In genomic region chr7:107065929-107066247, GRCh38 we compare ENCODE assay signal across 28 cellular contexts.
"Had no signal": no experiment of that assay in that cellular context is flagged by ENCODE, and none has a peak within 500 bp of the region (broad histone marks: within the 10 kb centered on the region; RNA-seq: fewer than 3 reads in every experiment).

No MANE protein-coding gene starts in this region.

- H3K9me3 Mint-ChIP-seq: activated naive CD4-positive, alpha-beta T cell treated with anti-CD3 and anti-CD28 coated beads, Interleukin-2, amount 50 U/mL, for 72 hours; activated T-helper 17 cell treated with anti-CD3 and anti-CD28 coated beads, Interleukin-2, amount 50 U/mL, for 72 hours; central memory CD8-positive, alpha-beta T cell; endodermal cell; immature natural killer cell; natural killer cell; stimulated activated naive B cell treated with anti-CD40 and anti-IgM and Interleukin-4, amounts not matched to agents 10 μg/mL and 1 μg/mL and 100 μg/mL, for 72 hours had no signal

- H3K4me3 Mint-ChIP-seq: activated T-helper 17 cell treated with anti-CD3 and anti-CD28 coated beads, Interleukin-2, amount 50 U/mL, for 72 hours; central memory CD8-positive, alpha-beta T cell; endodermal cell; immature natural killer cell; natural killer cell; stimulated activated naive B cell treated with anti-CD40 and anti-IgM and Interleukin-4, amounts not matched to agents 10 μg/mL and 1 μg/mL and 100 μg/mL, for 72 hours had no signal

- ATAC-seq: activated naive CD4-positive, alpha-beta T cell treated with anti-CD3 and anti-CD28 coated beads, Interleukin-2, amount 50 U/mL, for 72 hours; activated T-helper 17 cell treated with anti-CD3 and anti-CD28 coated beads, Interleukin-2, amount 50 U/mL, for 72 hours; left lung; natural killer cell; stimulated activated naive B cell treated with anti-CD40 and anti-IgM and Interleukin-4, amounts not matched to agents 10 μg/mL and 1 μg/mL and 100 μg/mL, for 72 hours; upper lobe of right lung had no signal

- H3K27ac Mint-ChIP-seq: activated naive CD4-positive, alpha-beta T cell treated with anti-CD3 and anti-CD28 coated beads, Interleukin-2, amount 50 U/mL, for 72 hours; activated T-helper 17 cell treated with anti-CD3 and anti-CD28 coated beads, Interleukin-2, amount 50 U/mL, for 72 hours; endodermal cell; immature natural killer cell; natural killer cell; stimulated activated naive B cell treated with anti-CD40 and anti-IgM and Interleukin-4, amounts not matched to agents 10 μg/mL and 1 μg/mL and 100 μg/mL, for 72 hours had no signal

- H3K9me3 ChIP-seq: ascending aorta, colonic mucosa, left lung, sigmoid colon, thyroid gland, upper lobe of right lung had no signal

- H3K4me3 ChIP-seq: ascending aorta, colonic mucosa, left lung, sigmoid colon, SK-N-MC, smooth muscle cell, thyroid gland, upper lobe of right lung had no signal

- H3K4me1 ChIP-seq: ascending aorta, colonic mucosa, thyroid gland, upper lobe of right lung had no signal

- H3K4me1 Mint-ChIP-seq: activated T-helper 17 cell treated with anti-CD3 and anti-CD28 coated beads, Interleukin-2, amount 50 U/mL, for 72 hours; central memory CD8-positive, alpha-beta T cell; natural killer cell; stimulated activated naive B cell treated with anti-CD40 and anti-IgM and Interleukin-4, amounts not matched to agents 10 μg/mL and 1 μg/mL and 100 μg/mL, for 72 hours had no signal

- H3K4me2 ChIP-seq: smooth muscle cell had no signal

- H3K36me3 ChIP-seq: ascending aorta, brain microvascular endothelial cell, colonic mucosa, left lung, sigmoid colon, thyroid gland, upper lobe of right lung, WERI-Rb-1 had no signal

- H3K36me3 Mint-ChIP-seq: activated naive CD4-positive, alpha-beta T cell treated with anti-CD3 and anti-CD28 coated beads, Interleukin-2, amount 50 U/mL, for 72 hours; immature natural killer cell; natural killer cell; stimulated activated naive B cell treated with anti-CD40 and anti-IgM and Interleukin-4, amounts not matched to agents 10 μg/mL and 1 μg/mL and 100 μg/mL, for 72 hours had no signal

- H3K27me3 ChIP-seq: ascending aorta, brain microvascular endothelial cell, colonic mucosa, left lung, sigmoid colon, thyroid gland, upper lobe of right lung had no signal

- H3K27ac ChIP-seq: ascending aorta, brain microvascular endothelial cell, colonic mucosa, epithelial cell of prostate, left lung, SK-N-MC, thyroid gland, upper lobe of right lung, WERI-Rb-1 had no signal

- DNase-seq: activated CD4-positive, alpha-beta T cell treated with anti-CD3 and anti-CD28 coated beads for 1 hour; activated CD4-positive, alpha-beta T cell treated with anti-CD3 and anti-CD28 coated beads, Interleukin-2, amount 50 U/mL, for 1 hour; activated T-cell treated with anti-CD3 and anti-CD28 coated beads, Interleukin-2, amount 50 U/mL, for 1 hour; brain microvascular endothelial cell; colonic mucosa; endodermal cell; foreskin fibroblast; immature natural killer cell; kidney glomerular epithelial cell; left lung; midbrain; natural killer cell; sigmoid colon; stimulated activated CD4-positive, alpha-beta T cell treated with anti-CD3 and anti-CD28 coated beads, Interleukin-15, amount 100 ng/mL, for 24 hours; stimulated activated CD4-positive, alpha-beta T cell treated with anti-CD3 and anti-CD28 coated beads, Interleukin-2, amount 100 ng/mL, for 48 hours; stimulated activated CD8-positive, alpha-beta memory T cell treated with anti-CD3 and anti-CD28 coated beads, Interleukin-4, amount 100 ng/mL, for 48 hours; stimulated activated naive B cell treated with anti-CD40 and anti-IgM and Interleukin-4, amounts not matched to agents 10 μg/mL and 1 μg/mL and 100 μg/mL, for 72 hours; T-helper 2 cell; thyroid gland; upper lobe of right lung; WERI-Rb-1 had no signal
